8 cellular contexts compared by ENCODE assay signal in genomic region chr11:58286249-58286648, GRCh38. TPM values are rescaled to one million over a fixed set of nuclear protein-coding genes. Genes with fewer than 3 reads are reported as not detected.
DNase-seq lines count a peak whose midpoint lies in the region; ATAC-seq, FAIRE-seq and TF ChIP-seq lines count a peak whose summit lies in the region.

No MANE protein-coding gene starts in this region.

- no peaks in the 10 kb centered on the region for H3K9me3 ChIP-seq in kidney (ENCODE audit: control insufficient read depth in 1 of 2, low read length in 2 of 2)

- no peak overlapping the region for H3K4me3 Mint-ChIP-seq in effector memory CD8-positive, alpha-beta T cell

- peaks cover 0 to 8% of the 10 kb centered on the region in 2 donors for H3K9me3 Mint-ChIP-seq in effector memory CD8-positive, alpha-beta T cell

- no peak overlapping the region for H3K27ac ChIP-seq in kidney (ENCODE audit: low read depth in 2 of 2, low read length in 2 of 2)

- no peaks in the 10 kb centered on the region for H3K4me1 ChIP-seq in kidney (ENCODE audit: control insufficient read depth in 1 of 2, insufficient read depth in 1 of 2, low read depth in 1 of 2, low read length in 2 of 2)

- no peak overlapping the region for H3K9ac ChIP-seq in kidney (ENCODE audit: low read length in 2 of 2)

- H3K27ac Mint-ChIP-seq in effector memory CD8-positive, alpha-beta T cell = no peak overlapping the region

- H3K4me3 ChIP-seq in WI38 (ENCODE audit: low read depth, low read length) (no peak overlapping the region), kidney (ENCODE audit: low read length in 2 of 2) (no peak overlapping the region)

- H3K36me3 ChIP-seq in kidney (ENCODE audit: control insufficient read depth in 1 of 2, insufficient read depth in 2 of 2, low read length in 2 of 2) = no peaks in the 10 kb centered on the region

- no peaks in the 10 kb centered on the region for H3K36me3 Mint-ChIP-seq in effector memory CD8-positive, alpha-beta T cell (ENCODE audit: insufficient read depth)

- FAIRE-seq in HTR-8/SVneo (lab: Jason Lieb, UNC) (no peak), kidney (lab: Jason Lieb, UNC) (no peak)

- peaks cover 24 to 25% of the 10 kb centered on the region in 2 donors for H3K27me3 Mint-ChIP-seq in effector memory CD8-positive, alpha-beta T cell

- peaks cover 0 to 7% of the 10 kb centered on the region in 2 donors for H3K4me1 Mint-ChIP-seq in effector memory CD8-positive, alpha-beta T cell (ENCODE audit: low read depth in 2 of 2)

- intact Hi-C loops in kidney (cut with DNase I) = no loop called here

- DNase-seq in ELF-1 (ENCODE audit: low read depth, low spot score) (peak; percentile 13), HTR-8/SVneo (ENCODE audit: insufficient read length, low spot score) (peak; percentile 14), kidney (no peak)
- no peak for DNase-seq in effector memory CD8-positive, alpha-beta T cell
- no peak for DNase-seq in activated effector memory CD4-positive, alpha-beta T cell treated with anti-CD3 and anti-CD28 coated beads, Interleukin-2, amount 50 U/mL, for 16 hours

- TF ChIP-seq CTCF in WI38 (IDR thresholded peaks at IDR 0.05; ENCODE audit: low read depth, low read length) (peak; percentile 77), kidney (IDR thresholded peaks at IDR 0.05; ENCODE audit: borderline replicate concordance, extremely low read depth, insufficient read depth) (peak; percentile 62)

- ATAC-seq in GM19438 (IDR thresholded peaks at IDR 0.05; ENCODE audit: low read depth, unreplicated experiment) = peak; percentile 75
- ATAC-seq in GM18520 (IDR thresholded peaks at IDR 0.05; ENCODE audit: unreplicated experiment) = no peak
- ATAC-seq in effector memory CD8-positive, alpha-beta T cell (replicated peaks) = no peak

RNA-seq across cellular contexts. Expression of gene OR10W1, which starts 18.2 kb away (rescaled TPM):
- total RNA-seq in kidney = not detected
- polyA plus RNA-seq in kidney (ENCODE audit: insufficient read depth, low read depth, low replicate concordance) = not detected

RNA-seq across cellular contexts. Expression of gene OR10Q1, which starts 57.5 kb away (rescaled TPM):
- not detected for total RNA-seq in kidney
- not detected for polyA plus RNA-seq in kidney (ENCODE audit: insufficient read depth, low read depth, low replicate concordance)

Comparison
In these comparisons a context has a peak if more than half of its experiments do, and no peak if none do; other contexts are left out.
1. DNase-seq: peak in ELF-1 (single experiment) and HTR-8/SVneo (single experiment); none in kidney (single experiment), effector memory CD8-positive, alpha-beta T cell (0 of 3) and activated effector memory CD4-positive, alpha-beta T cell treated with anti-CD3 and anti-CD28 coated beads, Interleukin-2, amount 50 U/mL, for 16 hours (single experiment).